In the genomic region with DNA sequence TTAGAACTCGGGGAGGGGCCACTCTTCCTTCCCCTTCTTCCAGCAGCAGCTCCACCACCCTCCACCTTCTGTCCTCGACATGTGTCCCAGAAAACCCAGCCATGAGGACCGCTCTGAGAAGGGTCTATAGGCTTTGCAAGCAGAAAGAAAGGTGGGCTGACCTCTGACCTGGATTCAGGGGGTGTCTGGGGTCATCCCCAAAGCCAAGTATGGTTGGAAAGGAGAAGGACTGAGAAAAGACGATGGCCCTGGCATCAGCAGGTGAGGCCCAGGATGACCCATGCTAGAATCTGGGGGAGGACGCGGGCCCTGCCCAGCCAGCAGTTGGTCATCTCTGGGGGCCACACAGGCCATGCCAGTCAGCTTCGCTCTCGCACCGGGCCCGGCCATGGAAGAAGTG, we compare ENCODE assay signal across 19 cellular contexts. TPM values are rescaled to one million over a fixed set of nuclear protein-coding genes. Genes with fewer than 3 reads are reported as not detected.
"Had no signal": no experiment of that assay in that cellular context is flagged by ENCODE, and none has a peak within 500 bp of the region (broad histone marks: within the 10 kb centered on the region; RNA-seq: fewer than 3 reads in every experiment).

No MANE protein-coding gene starts in this region.

- H3K4me1 ChIP-seq: esophagus squamous epithelium, testis, transverse colon had no signal

- H3K27me3 ChIP-seq: esophagus squamous epithelium, gastroesophageal sphincter, neutrophil, testis, transverse colon had no signal

- FAIRE-seq: small intestine had no signal

- H3K27me3 Mint-ChIP-seq: effector memory CD8-positive, alpha-beta T cell; naive thymus-derived CD4-positive, alpha-beta T cell; stimulated activated naive CD8-positive, alpha-beta T cell treated with anti-CD3 and anti-CD28 coated beads, Interleukin-15, Interleukin-2, amounts not matched to agents 100 ng/mL and 50 ng/mL, for 24 hours had no signal

- H3K4me3 ChIP-seq: esophagus squamous epithelium, gastroesophageal sphincter, psoas muscle, testis, transverse colon had no signal

- H3K36me3 Mint-ChIP-seq: naive thymus-derived CD4-positive, alpha-beta T cell had no signal

- ATAC-seq: effector memory CD8-positive, alpha-beta T cell; gastroesophageal sphincter; left lobe of liver; naive thymus-derived CD4-positive, alpha-beta T cell; psoas muscle had no signal

- H3K27ac Mint-ChIP-seq: stimulated activated naive CD8-positive, alpha-beta T cell treated with anti-CD3 and anti-CD28 coated beads, Interleukin-15, Interleukin-2, amounts not matched to agents 100 ng/mL and 50 ng/mL, for 24 hours had no signal

- DNase-seq: effector memory CD8-positive, alpha-beta T cell; esophagus squamous epithelium; foreskin fibroblast; glutamatergic neuron; islet precursor cell; mammary epithelial cell; naive thymus-derived CD4-positive, alpha-beta T cell; nephron progenitor cell; psoas muscle; retina; small intestine; stimulated activated CD4-positive, alpha-beta T cell treated with anti-CD3 and anti-CD28 coated beads, Interleukin-12 subunit alpha, Interleukin-12 subunit beta, amount 100 ng/mL, for 4 hours; testis; transverse colon had no signal

- H3K9me3 Mint-ChIP-seq: effector memory CD8-positive, alpha-beta T cell; naive thymus-derived CD4-positive, alpha-beta T cell; nephron progenitor cell; stimulated activated naive CD8-positive, alpha-beta T cell treated with anti-CD3 and anti-CD28 coated beads, Interleukin-15, Interleukin-2, amounts not matched to agents 100 ng/mL and 50 ng/mL, for 24 hours had no signal

- H3K27ac ChIP-seq: esophagus squamous epithelium, gastroesophageal sphincter, neutrophil, psoas muscle, testis, transverse colon had no signal

- H3K4me3 Mint-ChIP-seq: effector memory CD8-positive, alpha-beta T cell; naive thymus-derived CD4-positive, alpha-beta T cell; nephron progenitor cell; stimulated activated naive CD8-positive, alpha-beta T cell treated with anti-CD3 and anti-CD28 coated beads, Interleukin-15, Interleukin-2, amounts not matched to agents 100 ng/mL and 50 ng/mL, for 24 hours had no signal

- H3K9me3 ChIP-seq: esophagus squamous epithelium, gastroesophageal sphincter, neutrophil, psoas muscle, testis, transverse colon had no signal

RNA-seq across cellular contexts. Expression of a gene that starts 6.1 kb away (rescaled TPM):
- total RNA-seq: mammary epithelial cell, osteoblast had no signal
